In genomic region chr6:148885154-148885870, GRCh38 we compare ENCODE assay signal across 13 cellular contexts.
DNase-seq lines count a peak whose midpoint lies in the region; ATAC-seq and TF ChIP-seq lines count a peak whose summit lies in the region.
"Had no signal": no experiment of that assay in that cellular context is flagged by ENCODE, and none has a peak within 500 bp of the region (broad histone marks: within the 10 kb centered on the region; RNA-seq: fewer than 3 reads in every experiment).

No MANE protein-coding gene starts in this region.

- no peaks in the 10 kb centered on the region for H3K27me3 ChIP-seq in PC-3 (ENCODE audit: low read length)
- no peaks in the 10 kb centered on the region for H3K27me3 ChIP-seq in tibial artery
- no peaks in the 10 kb centered on the region for H3K27me3 ChIP-seq in heart left ventricle

- H3K4me3 ChIP-seq in PC-3 (ENCODE audit: low read length) (no peak overlapping the region), fibroblast of pulmonary artery (replicated peaks; ENCODE audit: low read depth, low read length) (no peak overlapping the region), tibial artery (no peak overlapping the region), heart left ventricle (no peak overlapping the region)

- no peaks in the 10 kb centered on the region for H4K20me1 ChIP-seq in PC-3 (ENCODE audit: low read length)

- 82 to 92% (median 90%) methylated on average over 6 of the region's 6 CpGs for WGBS in heart left ventricle, 4 donors

- no peaks in the 10 kb centered on the region for H3K79me2 ChIP-seq in PC-3 (ENCODE audit: low read length)

- no peaks in the 10 kb centered on the region for H3F3A ChIP-seq in PC-3 (ENCODE audit: low read length, unreplicated experiment)

- H3K27ac Mint-ChIP-seq in activated CD4-positive, alpha-beta T cell treated with anti-CD3 and anti-CD28 coated beads, Interleukin-2, amount 10 ng/mL, durations not matched to agents 7 days and 5 days, result no peak overlapping the region

- H2AFZ ChIP-seq in PC-3 (ENCODE audit: low read length), result no peak overlapping the region

- BruUV-seq in PC-3 (replicated peaks; lab: Mats Ljungman, UMichigan), result no TSS peak

- ATAC-seq in PC-3 (peak; percentile 75), heart left ventricle (no peak)
- ATAC-seq: left colon had no signal

- intact Hi-C loops in PC-3 (cut with micrococcal nuclease), result no loop called here
- intact Hi-C loops in tibial artery (cut with DNase I; ENCODE audit: low total_unique reads), result no loop called here
- intact Hi-C loops in heart left ventricle (cut with DNase I), result no loop called here

- no peak for TF ChIP-seq POLR2A in heart left ventricle (IDR thresholded peaks at IDR 0.05)

- CTCF ChIA-PET in PC-3 (lab: Charles Lee), result interaction anchor here (0.7 kb wide), 1 partner anchor 107 kb away, joined by 3 read pairs; no protein-coding TSS in a partner anchor
- CTCF ChIA-PET in activated CD4-positive, alpha-beta T cell treated with anti-CD3 and anti-CD28 coated beads, Interleukin-2, amount 10 ng/mL, durations not matched to agents 7 days and 5 days (lab: Charles Lee), result no interaction called here

- H3K9me3 ChIP-seq in PC-3 (ENCODE audit: low read length) (no peaks in the 10 kb centered on the region), tibial artery (no peaks in the 10 kb centered on the region), heart left ventricle (no peaks in the 10 kb centered on the region)

- POLR2A ChIA-PET in PC-3 (lab: Charles Lee; ENCODE audit: unreplicated experiment), result interaction anchor here (0.8 kb wide), 1 partner anchor 87 kb away, joined by 4 read pairs; no protein-coding TSS in a partner anchor
- POLR2A ChIA-PET in activated CD4-positive, alpha-beta T cell treated with anti-CD3 and anti-CD28 coated beads, Interleukin-2, amount 10 ng/mL, durations not matched to agents 7 days and 5 days (lab: Charles Lee), result no interaction called here

- no peaks in the 10 kb centered on the region for H3K4me1 Mint-ChIP-seq in activated CD4-positive, alpha-beta T cell treated with anti-CD3 and anti-CD28 coated beads, Interleukin-2, amount 10 ng/mL, durations not matched to agents 7 days and 5 days

- H3K9me3 Mint-ChIP-seq in activated CD4-positive, alpha-beta T cell treated with anti-CD3 and anti-CD28 coated beads, Interleukin-2, amount 10 ng/mL, durations not matched to agents 7 days and 5 days, result no peaks in the 10 kb centered on the region

- DNase-seq in NCI-H1417 (lab: John Stamatoyannopoulos, UW), result peak in 2 of 3 experiments; percentile 6 to 51
- no peak for DNase-seq in NCI-H1417 treated with DMSO at 0.1 percent for 48 hours (lab: John Stamatoyannopoulos, UW)
- peak; percentile 43 for DNase-seq in PC-3
- DNase-seq in fibroblast of pulmonary artery (ENCODE audit: low read depth), result peak; percentile 28
- no peak for DNase-seq in tibial artery
- DNase-seq in heart left ventricle, result no peak
- no peak for DNase-seq in NCI-H1105 (lab: John Stamatoyannopoulos, UW)
- DNase-seq in activated CD4-positive, alpha-beta T cell treated with anti-CD3 and anti-CD28 coated beads, Interleukin-2, amount 10 ng/mL, durations not matched to agents 7 days and 5 days, result no peak
- DNase-seq: 8988T; left colon; NCI-H2107; RPMI8226; stimulated activated naive CD4-positive, alpha-beta T cell had no signal

- TF ChIP-seq CTCF in PC-3 (conservative IDR thresholded peaks at IDR 0.05; ENCODE audit: low read depth, low read length) (no peak), fibroblast of pulmonary artery (IDR thresholded peaks at IDR 0.05; ENCODE audit: low read length, missing control alignments) (no peak), tibial artery (IDR thresholded peaks at IDR 0.05) (no peak), heart left ventricle (IDR thresholded peaks at IDR 0.05) (no peak)

- H3K4me1 ChIP-seq in PC-3 (ENCODE audit: insufficient read depth, low read length), result peaks cover 13% of the 10 kb centered on the region
- peaks cover 0 to 57% (median 42%) of the 10 kb centered on the region in 4 donors for H3K4me1 ChIP-seq in tibial artery
- H3K4me1 ChIP-seq in heart left ventricle, result peaks cover 0 to 16% (median 2%) of the 10 kb centered on the region in 12 donors

- H3K9me2 ChIP-seq in PC-3 (replicated peaks; ENCODE audit: low read length), result no peaks in the 10 kb centered on the region

- H3K36me3 Mint-ChIP-seq in activated CD4-positive, alpha-beta T cell treated with anti-CD3 and anti-CD28 coated beads, Interleukin-2, amount 10 ng/mL, durations not matched to agents 7 days and 5 days (ENCODE audit: low read depth), result no peaks in the 10 kb centered on the region

- 0 out of 2 replicates have a peak overlapping the region, but pooled peaks have one; percentile 14 for H3K4me2 ChIP-seq in PC-3 (ENCODE audit: low read length)

- no peak overlapping the region for H3K27ac ChIP-seq in PC-3 (ENCODE audit: low read length)
- peak overlapping the region; percentile 5 to 14 for H3K27ac ChIP-seq in tibial artery
- H3K27ac ChIP-seq in heart left ventricle, result peak overlapping the region in 1 of 12 donors; percentile 33

- no peak overlapping the region for H3K9ac ChIP-seq in PC-3 (ENCODE audit: low read length)

- no peaks in the 10 kb centered on the region for H3K27me3 Mint-ChIP-seq in activated CD4-positive, alpha-beta T cell treated with anti-CD3 and anti-CD28 coated beads, Interleukin-2, amount 10 ng/mL, durations not matched to agents 7 days and 5 days

- no peak overlapping the region for H3K4me3 Mint-ChIP-seq in activated CD4-positive, alpha-beta T cell treated with anti-CD3 and anti-CD28 coated beads, Interleukin-2, amount 10 ng/mL, durations not matched to agents 7 days and 5 days

- no peaks in the 10 kb centered on the region for H3K36me3 ChIP-seq in PC-3 (ENCODE audit: low read depth, low read length)
- H3K36me3 ChIP-seq in tibial artery, result no peaks in the 10 kb centered on the region
- H3K36me3 ChIP-seq in heart left ventricle, result no peaks in the 10 kb centered on the region

Comparison
In these comparisons a context has a peak if more than half of its experiments do, and no peak if none do; other contexts are left out.
1. DNase-seq: peak in NCI-H1417 (2 of 3), PC-3 (single experiment) and fibroblast of pulmonary artery (single experiment); none in NCI-H1417 treated with DMSO at 0.1 percent for 48 hours (single experiment), tibial artery (0 of 2), heart left ventricle (0 of 5), NCI-H1105 (single experiment) and activated CD4-positive, alpha-beta T cell treated with anti-CD3 and anti-CD28 coated beads, Interleukin-2, amount 10 ng/mL, durations not matched to agents 7 days and 5 days (single experiment).